8 cellular contexts compared by ENCODE assay signal in genomic region chr2:72934683-72935610, GRCh38. TPM values are rescaled to one million over a fixed set of nuclear protein-coding genes. Genes with fewer than 3 reads are reported as not detected.
DNase-seq lines count a peak whose midpoint lies in the region; ATAC-seq and TF ChIP-seq lines count a peak whose summit lies in the region.

No MANE protein-coding gene starts in this region.

- no peaks in the 10 kb centered on the region for H3K4me1 ChIP-seq in right cardiac atrium (ENCODE audit: control insufficient read depth, insufficient read depth, low read length)
- H3K4me1 ChIP-seq in right atrium auricular region: no peaks in the 10 kb centered on the region
- H3K4me1 ChIP-seq in upper lobe of right lung: no peaks in the 10 kb centered on the region
- peaks cover 25% of the 10 kb centered on the region for H3K4me1 ChIP-seq in mesenchymal stem cell (ENCODE audit: control insufficient read depth, insufficient read depth, low read depth, low read length)

- no peak overlapping the region for H3K9ac ChIP-seq in mesenchymal stem cell (ENCODE audit: low read length)

- H2BK5ac ChIP-seq in mesenchymal stem cell (ENCODE audit: low read depth, low read length, poor library complexity, severe bottlenecking): no peak overlapping the region

- no peak overlapping the region for H3K4me2 ChIP-seq in mesenchymal stem cell (ENCODE audit: low read length, poor library complexity, severe bottlenecking)

- DNase-seq in right cardiac atrium (peak in 2 of 3 donors; percentile 18 to 30), right atrium auricular region (ENCODE audit: low spot score) (no peak), brain microvascular endothelial cell (no peak), upper lobe of right lung (peak; percentile 58), NCI-H774 (lab: John Stamatoyannopoulos, UW) (no peak), mesenchymal stem cell (no peak)
- DNase-seq in stimulated activated naive CD4-positive, alpha-beta T cell treated with Interleukin-2 at 50 U/mL for 16 hours (lab: John Stamatoyannopoulos, UW): no peak

- H3K23ac ChIP-seq in mesenchymal stem cell (ENCODE audit: low read length in 2 of 2): no peak overlapping the region

- no peak for TF ChIP-seq CTCF in right atrium auricular region (IDR thresholded peaks at IDR 0.05)
- peak; percentile 34 for TF ChIP-seq CTCF in brain microvascular endothelial cell (IDR thresholded peaks at IDR 0.05; ENCODE audit: low read depth, low read length, missing control alignments)
- TF ChIP-seq CTCF in upper lobe of right lung (IDR thresholded peaks at IDR 0.05): peak; percentile 14

- H3K36me3 ChIP-seq in right atrium auricular region: no peaks in the 10 kb centered on the region
- no peaks in the 10 kb centered on the region for H3K36me3 ChIP-seq in brain microvascular endothelial cell (replicated peaks)
- H3K36me3 ChIP-seq in upper lobe of right lung: no peaks in the 10 kb centered on the region
- H3K36me3 ChIP-seq in mesenchymal stem cell (ENCODE audit: control insufficient read depth in 1 of 2, insufficient read depth in 2 of 2, low read depth in 1 of 2, low read length in 2 of 2): peaks cover 0 to 3% of the 10 kb centered on the region in 2 experiments

- no peaks in the 10 kb centered on the region for H3K79me1 ChIP-seq in mesenchymal stem cell (replicated peaks; ENCODE audit: low read length, poor library complexity, severe bottlenecking)

- in situ Hi-C loops in brain microvascular endothelial cell (cut with HindIII; ENCODE audit: low pct_ligation_motif_present, low sequenced_read_pairs): no loop called here

- ATAC-seq in right cardiac atrium: no peak
- peak; percentile 65 for ATAC-seq in HG03442 (IDR thresholded peaks at IDR 0.05; ENCODE audit: unreplicated experiment)
- peak; percentile 22 for ATAC-seq in upper lobe of right lung

- no peak overlapping the region for H3K4ac ChIP-seq in mesenchymal stem cell (ENCODE audit: low read depth in 1 of 2, low read length in 2 of 2)

- no peak overlapping the region for H4K91ac ChIP-seq in mesenchymal stem cell (ENCODE audit: low read length)

- H3K14ac ChIP-seq in mesenchymal stem cell (ENCODE audit: low read length in 2 of 2): no peak overlapping the region

- no peak overlapping the region for H3K18ac ChIP-seq in mesenchymal stem cell (ENCODE audit: low read depth in 1 of 2, low read length in 2 of 2)

- no peak overlapping the region for H4K8ac ChIP-seq in mesenchymal stem cell (ENCODE audit: low read length)

- H3K9me3 ChIP-seq in right cardiac atrium (ENCODE audit: control insufficient read depth, low read length) (no peaks in the 10 kb centered on the region), right atrium auricular region (no peaks in the 10 kb centered on the region), upper lobe of right lung (no peaks in the 10 kb centered on the region), mesenchymal stem cell (ENCODE audit: control insufficient read depth, low read length) (no peaks in the 10 kb centered on the region)

- H2BK12ac ChIP-seq in mesenchymal stem cell (ENCODE audit: low read length in 2 of 2): no peak overlapping the region

- H2BK15ac ChIP-seq in mesenchymal stem cell (ENCODE audit: low read depth, poor library complexity, severe bottlenecking): no peak overlapping the region

- WGBS in right cardiac atrium: 77% methylated on average over 14 of the region's 14 CpGs
- 79% methylated on average over 14 of the region's 14 CpGs for WGBS in mesenchymal stem cell

- H3K27me3 ChIP-seq in right cardiac atrium (ENCODE audit: control insufficient read depth, insufficient read depth) (no peaks in the 10 kb centered on the region), right atrium auricular region (no peaks in the 10 kb centered on the region), brain microvascular endothelial cell (replicated peaks) (peaks cover 44% of the 10 kb centered on the region), upper lobe of right lung (peaks cover 6% of the 10 kb centered on the region), mesenchymal stem cell (ENCODE audit: control insufficient read depth in 1 of 2, insufficient read depth in 1 of 2, low read length in 2 of 2) (peaks cover 6 to 56% of the 10 kb centered on the region in 2 experiments)

- no peak overlapping the region for H2AK5ac ChIP-seq in mesenchymal stem cell (ENCODE audit: low read length, severe bottlenecking)

- H3K4me3 ChIP-seq in right cardiac atrium (ENCODE audit: low read length) (no peak overlapping the region), right atrium auricular region (no peak overlapping the region), brain microvascular endothelial cell (ENCODE audit: low read depth, low read length) (no peak overlapping the region), upper lobe of right lung (no peak overlapping the region), mesenchymal stem cell (ENCODE audit: insufficient read depth in 1 of 2, low read depth in 1 of 2, low read length in 2 of 2) (no peak overlapping the region)

- H3K27ac ChIP-seq in right cardiac atrium (ENCODE audit: low read length) (no peak overlapping the region), right atrium auricular region (no peak overlapping the region), brain microvascular endothelial cell (no peak overlapping the region), upper lobe of right lung (no peak overlapping the region), mesenchymal stem cell (ENCODE audit: low read length, poor library complexity, severe bottlenecking) (no peak overlapping the region)

- H2BK120ac ChIP-seq in mesenchymal stem cell (ENCODE audit: low read depth, low read length): no peak overlapping the region

- no peak overlapping the region for H2AFZ ChIP-seq in mesenchymal stem cell (ENCODE audit: low read depth, low read length)

- intact Hi-C loops in right cardiac atrium (cut with DNase I): no loop called here
- intact Hi-C loops in upper lobe of right lung (cut with DNase I): no loop called here

RNA-seq across cellular contexts. Expression of gene EMX1, which starts 17.6 kb away (rescaled TPM):
- not detected for total RNA-seq in right cardiac atrium
- polyA plus RNA-seq in right cardiac atrium: 0.18 TPM
- under 1 TPM in 1 of 2 donors, not detected in 1; 0.31 TPM for total RNA-seq in right atrium auricular region
- total RNA-seq in upper lobe of right lung: not detected
- not detected for polyA plus RNA-seq in mesenchymal stem cell (2013, experiment 1 of 2)
- polyA plus RNA-seq in mesenchymal stem cell (2013, experiment 2 of 2): not detected

RNA-seq across cellular contexts. Expression of gene SPR, which starts 47.7 kb away (rescaled TPM):
- total RNA-seq in right cardiac atrium (10 to 100 TPM; 35.9 to 56.3 (median 44.3) TPM), right atrium auricular region (10 to 100 TPM; 34.5 to 47.8 TPM), upper lobe of right lung (44.1 TPM)
- polyA plus RNA-seq in right cardiac atrium: 50.3 TPM
- 10.7 TPM for polyA plus RNA-seq in mesenchymal stem cell (2013, experiment 1 of 2)
- 10.3 TPM for polyA plus RNA-seq in mesenchymal stem cell (2013, experiment 2 of 2)

Comparison
In these comparisons a context has a peak if more than half of its experiments do, and no peak if none do; other contexts are left out.
1. DNase-seq: peak in right cardiac atrium (2 of 3) and upper lobe of right lung (single experiment); none in right atrium auricular region (single experiment), brain microvascular endothelial cell (single experiment), NCI-H774 (single experiment), stimulated activated naive CD4-positive, alpha-beta T cell treated with Interleukin-2 at 50 U/mL for 16 hours (single experiment) and mesenchymal stem cell (single experiment).
2. ATAC-seq: peak in HG03442 (single experiment) and upper lobe of right lung (single experiment); none in right cardiac atrium (0 of 2).
3. CTCF ChIP-seq: peak in brain microvascular endothelial cell (single experiment) and upper lobe of right lung (single experiment); none in right atrium auricular region (0 of 2).